15 cellular contexts compared by ENCODE assay signal in the genomic region with DNA sequence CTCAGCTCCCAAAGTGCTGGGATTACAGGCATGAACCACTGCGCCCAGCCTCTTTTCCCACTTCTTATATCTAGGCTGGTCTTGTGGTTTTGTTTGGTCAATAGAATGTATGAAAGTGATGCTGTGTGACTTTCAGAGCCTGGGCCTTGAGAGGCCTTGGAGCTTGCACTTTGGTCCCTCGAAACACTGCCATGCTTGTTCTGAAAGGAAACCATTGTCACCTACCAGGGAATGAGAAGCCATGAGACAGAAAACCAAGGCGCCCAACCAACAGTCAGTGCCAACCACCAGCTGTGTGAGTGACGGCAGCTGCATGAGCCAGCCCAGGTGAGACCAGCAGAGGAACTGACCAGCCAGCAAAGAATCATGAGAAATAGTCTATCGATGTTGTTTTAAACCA. TPM values are rescaled to one million over a fixed set of nuclear protein-coding genes. Genes with fewer than 3 reads are reported as not detected.
DNase-seq lines count a peak whose midpoint lies in the region; ATAC-seq and TF ChIP-seq lines count a peak whose summit lies in the region.
"Had no signal": no experiment of that assay in that cellular context is flagged by ENCODE, and none has a peak within 500 bp of the region (broad histone marks: within the 10 kb centered on the region; RNA-seq: fewer than 3 reads in every experiment).

No MANE protein-coding gene starts in this region.

- intact Hi-C loops in body of pancreas (cut with DNase I): no loop called here

- DNase-seq in body of pancreas (peak; percentile 35 to 70 (median 53)), inferior parietal cortex (ENCODE audit: extremely low spot score) (peak; percentile 2), osteoblast (ENCODE audit: insufficient read length, low spot score, missing footprints) (peak; percentile 58), A172 (ENCODE audit: low spot score) (no peak), AG08395 (ENCODE audit: low spot score) (no peak)
- DNase-seq: AML-193; Caco-2; CD8-positive, alpha-beta memory T cell; DND-41; GDM1; H7 had no signal

- H3K36me3 ChIP-seq in body of pancreas (replicated peaks in 1 of 2; ENCODE audit: insufficient read depth in 1 of 2, low read depth in 2 of 2) (no peaks in the 10 kb centered on the region), osteoblast (ENCODE audit: insufficient read depth, low read length) (no peaks in the 10 kb centered on the region)
- H3K36me3 ChIP-seq: BLaER1 had no signal

- H3K9me3 ChIP-seq in body of pancreas (no peaks in the 10 kb centered on the region), osteoblast (ENCODE audit: low read depth, low read length) (no peaks in the 10 kb centered on the region)
- H3K9me3 ChIP-seq: BLaER1, Caco-2 had no signal

- ATAC-seq in body of pancreas (no peak), HG03135 (IDR thresholded peaks at IDR 0.05; ENCODE audit: unreplicated experiment) (no peak), esophagus mucosa (no peak)
- ATAC-seq: GM23338 had no signal

- TF ChIP-seq POLR2A in body of pancreas (IDR thresholded peaks at IDR 0.05): no peak

- TF ChIP-seq CTCF in body of pancreas (IDR thresholded peaks at IDR 0.05): no peak
- TF ChIP-seq CTCF in osteoblast (IDR thresholded peaks at IDR 0.05; ENCODE audit: extremely low read depth, low read depth, low read length): no peak

- no peaks in the 10 kb centered on the region for H4K20me1 ChIP-seq in osteoblast (ENCODE audit: insufficient read depth, low read length)

- H3K79me2 ChIP-seq in osteoblast (ENCODE audit: insufficient read depth, low read length): no peaks in the 10 kb centered on the region

- WGBS in body of pancreas, 2 donors: 41 to 53% methylated on average over 5 of the region's 5 CpGs

- H3K4me1 ChIP-seq in body of pancreas (peaks cover 36% of the 10 kb centered on the region), osteoblast (ENCODE audit: insufficient read depth, low read length) (no peaks in the 10 kb centered on the region)
- H3K4me1 ChIP-seq: Caco-2 had no signal

- H3K27me3 ChIP-seq in body of pancreas (no peaks in the 10 kb centered on the region), osteoblast (ENCODE audit: insufficient read depth, low read length) (no peaks in the 10 kb centered on the region)
- H3K27me3 ChIP-seq: BLaER1 had no signal

- H3K4me2 ChIP-seq in osteoblast (ENCODE audit: insufficient read depth, low read length): no peak overlapping the region
- H3K4me2 ChIP-seq: GM23338 had no signal

- no peak overlapping the region for H2AFZ ChIP-seq in osteoblast (ENCODE audit: low read length)

- H3K27ac ChIP-seq in body of pancreas (peak overlapping the region in 3 of 4 donors; percentile 15 to 83 (median 29)), osteoblast (ENCODE audit: low read depth, low read length) (no peak overlapping the region)
- H3K27ac ChIP-seq: BLaER1 had no signal

- H3K4me3 ChIP-seq in body of pancreas (no peak overlapping the region), osteoblast (ENCODE audit: insufficient read depth, low read length) (no peak overlapping the region)
- H3K4me3 ChIP-seq: BLaER1, GM23338 had no signal

RNA-seq across cellular contexts. Expression of a gene that starts 57.4 kb away (rescaled TPM):
- total RNA-seq in body of pancreas: 10 to 100 TPM; 51.4 TPM
- 9.4 and 11.9 TPM in 2 replicates for total RNA-seq in osteoblast
- 11.9 and 16.6 TPM in 2 replicates for total RNA-seq in A172 (2014; rRNA removed; shearing (Covaris generic))
- 1.9 TPM for total RNA-seq in esophagus mucosa

Comparison
In these comparisons a context has a peak if more than half of its experiments do, and no peak if none do; other contexts are left out.
1. DNase-seq: peak in body of pancreas (4 of 4), inferior parietal cortex (single experiment) and osteoblast (single experiment); none in A172 (single experiment) and AG08395 (single experiment).